1 cellular context compared by ENCODE assay signal in genomic region chr1:224343679-224344078, GRCh38.
TF ChIP-seq lines count a peak whose summit lies in the region.

No MANE protein-coding gene starts in this region.

TF ChIP-seq in K562, 482 proteins besides CTCF, POLR2A, EP300 and RAD21 (continued from another document and continues in another):
- TF ChIP-seq, protein P1, sequence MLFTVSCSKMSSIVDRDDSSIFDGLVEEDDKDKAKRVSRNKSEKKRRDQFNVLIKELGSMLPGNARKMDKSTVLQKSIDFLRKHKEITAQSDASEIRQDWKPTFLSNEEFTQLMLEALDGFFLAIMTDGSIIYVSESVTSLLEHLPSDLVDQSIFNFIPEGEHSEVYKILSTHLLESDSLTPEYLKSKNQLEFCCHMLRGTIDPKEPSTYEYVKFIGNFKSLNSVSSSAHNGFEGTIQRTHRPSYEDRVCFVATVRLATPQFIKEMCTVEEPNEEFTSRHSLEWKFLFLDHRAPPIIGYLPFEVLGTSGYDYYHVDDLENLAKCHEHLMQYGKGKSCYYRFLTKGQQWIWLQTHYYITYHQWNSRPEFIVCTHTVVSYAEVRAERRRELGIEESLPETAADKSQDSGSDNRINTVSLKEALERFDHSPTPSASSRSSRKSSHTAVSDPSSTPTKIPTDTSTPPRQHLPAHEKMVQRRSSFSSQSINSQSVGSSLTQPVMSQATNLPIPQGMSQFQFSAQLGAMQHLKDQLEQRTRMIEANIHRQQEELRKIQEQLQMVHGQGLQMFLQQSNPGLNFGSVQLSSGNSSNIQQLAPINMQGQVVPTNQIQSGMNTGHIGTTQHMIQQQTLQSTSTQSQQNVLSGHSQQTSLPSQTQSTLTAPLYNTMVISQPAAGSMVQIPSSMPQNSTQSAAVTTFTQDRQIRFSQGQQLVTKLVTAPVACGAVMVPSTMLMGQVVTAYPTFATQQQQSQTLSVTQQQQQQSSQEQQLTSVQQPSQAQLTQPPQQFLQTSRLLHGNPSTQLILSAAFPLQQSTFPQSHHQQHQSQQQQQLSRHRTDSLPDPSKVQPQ (CRISPR knock-in tag; IDR thresholded peaks at IDR 0.05; ENCODE audit: borderline replicate concordance), result no peak
- TF ChIP-seq PBX2 (CRISPR knock-in tag; IDR thresholded peaks at IDR 0.05; ENCODE audit: low read depth) (no peak), PBX2 (tag; conservative IDR thresholded peaks at IDR 0.05; ENCODE audit: low read depth) (peak; percentile 38; the same call in 1 of the 2 replicates), CBX1 (IDR thresholded peaks at IDR 0.05; ENCODE audit: low read depth) (peak; percentile 93), MTA3 (IDR thresholded peaks at IDR 0.05; ENCODE audit: borderline replicate concordance) (peak; percentile 69; the same call in 1 of the 2 replicates), JUND (IDR thresholded peaks at IDR 0.05; ENCODE audit: borderline replicate concordance, low read depth, low read length) (no peak), JUND (tag; IDR thresholded peaks at IDR 0.05; ENCODE audit: borderline replicate concordance, low read depth, low read length) (peak; percentile 27; the same call in 1 of the 3 replicates), NCOA1 (IDR thresholded peaks at IDR 0.05; ENCODE audit: low read depth) (no peak), PTBP1 (IDR thresholded peaks at IDR 0.05; ENCODE audit: low read depth, low read length) (no peak), KDM5B (IDR thresholded peaks at IDR 0.05; ENCODE audit: insufficient replicate concordance, low read depth, low read length) (no peak), ARID3A (IDR thresholded peaks at IDR 0.05; ENCODE audit: borderline replicate concordance, low read depth, low read length) (0 out of 2 replicates have a peak, but pooled peaks have one; percentile 53), PML (IDR thresholded peaks at IDR 0.05; ENCODE audit: low read length) (no peak), POU5F1 (IDR thresholded peaks at IDR 0.05; ENCODE audit: borderline replicate concordance, low read depth, low read length, partially characterized antibody) (no peak), ZNF280A (IDR thresholded peaks at IDR 0.05; ENCODE audit: low read depth, partially characterized antibody) (peak; percentile 97), PRMT5 (CRISPR knock-in tag; IDR thresholded peaks at IDR 0.05) (no peak), TRIM24 (IDR thresholded peaks at IDR 0.05) (peak; percentile 67 to 92), EHMT2 (IDR thresholded peaks at IDR 0.05) (no peak), MLX (CRISPR knock-in tag; conservative IDR thresholded peaks at IDR 0.05) (no peak), GTF2A2 (tag; IDR thresholded peaks at IDR 0.05) (no peak), PHF20 (IDR thresholded peaks at IDR 0.05; ENCODE audit: partially characterized antibody) (no peak), MAZ (CRISPR knock-in tag; conservative IDR thresholded peaks at IDR 0.05 in 1 of 2, IDR thresholded peaks at IDR 0.05 in 1 of 2) (0 out of 4 replicates have a peak, but pooled peaks of 1 of the 2 experiments have one; percentile 18), NCOR1 (IDR thresholded peaks at IDR 0.05) (no peak), ZNF512 (tag; IDR thresholded peaks at IDR 0.05) (no peak), ZNF583 (CRISPR knock-in tag; IDR thresholded peaks at IDR 0.05) (0 out of 2 replicates have a peak, but pooled peaks have one; percentile 11), ZEB2 (IDR thresholded peaks at IDR 0.05) (peak; percentile 53; the same call in 1 of the 2 replicates), DACH1 (IDR thresholded peaks at IDR 0.05; ENCODE audit: partially characterized antibody) (peak; percentile 83), ZNF431 (CRISPR knock-in tag; IDR thresholded peaks at IDR 0.05) (0 out of 2 replicates have a peak, but pooled peaks have one; percentile 57), TFAP4 (CRISPR knock-in tag; IDR thresholded peaks at IDR 0.05; ENCODE audit: borderline replicate concordance) (peak; percentile 28; the same call in 1 of the 2 replicates), ADNP (tag; IDR thresholded peaks at IDR 0.05) (no peak), MEF2D (tag; conservative IDR thresholded peaks at IDR 0.05; ENCODE audit: low read depth) (no peak), RBFOX2 (IDR thresholded peaks at IDR 0.05; ENCODE audit: low read depth, low read length) (no peak), KDM1A (IDR thresholded peaks at IDR 0.05) (peak in 1 of 2 experiments; percentile 39; a peak in 1 of 4 replicates), ARNT (IDR thresholded peaks at IDR 0.05) (0 out of 4 replicates have a peak, but pooled peaks of 1 of the 2 experiments have one; percentile 60), ZFX (CRISPR knock-in tag; IDR thresholded peaks at IDR 0.05) (no peak), UBTF (IDR thresholded peaks at IDR 0.05; ENCODE audit: borderline replicate concordance in 1 of 2, low read depth in 2 of 2, low read length in 2 of 2) (no peak), MAFG (tag; conservative IDR thresholded peaks at IDR 0.05) (no peak), XRCC3 (IDR thresholded peaks at IDR 0.05) (peak; percentile 92)
- TF ChIP-seq, protein P2, sequence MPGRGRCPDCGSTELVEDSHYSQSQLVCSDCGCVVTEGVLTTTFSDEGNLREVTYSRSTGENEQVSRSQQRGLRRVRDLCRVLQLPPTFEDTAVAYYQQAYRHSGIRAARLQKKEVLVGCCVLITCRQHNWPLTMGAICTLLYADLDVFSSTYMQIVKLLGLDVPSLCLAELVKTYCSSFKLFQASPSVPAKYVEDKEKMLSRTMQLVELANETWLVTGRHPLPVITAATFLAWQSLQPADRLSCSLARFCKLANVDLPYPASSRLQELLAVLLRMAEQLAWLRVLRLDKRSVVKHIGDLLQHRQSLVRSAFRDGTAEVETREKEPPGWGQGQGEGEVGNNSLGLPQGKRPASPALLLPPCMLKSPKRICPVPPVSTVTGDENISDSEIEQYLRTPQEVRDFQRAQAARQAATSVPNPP (IDR thresholded peaks at IDR 0.05; ENCODE audit: borderline replicate concordance, insufficient read depth, insufficient read length), result no peak
- TF ChIP-seq, protein P3, sequence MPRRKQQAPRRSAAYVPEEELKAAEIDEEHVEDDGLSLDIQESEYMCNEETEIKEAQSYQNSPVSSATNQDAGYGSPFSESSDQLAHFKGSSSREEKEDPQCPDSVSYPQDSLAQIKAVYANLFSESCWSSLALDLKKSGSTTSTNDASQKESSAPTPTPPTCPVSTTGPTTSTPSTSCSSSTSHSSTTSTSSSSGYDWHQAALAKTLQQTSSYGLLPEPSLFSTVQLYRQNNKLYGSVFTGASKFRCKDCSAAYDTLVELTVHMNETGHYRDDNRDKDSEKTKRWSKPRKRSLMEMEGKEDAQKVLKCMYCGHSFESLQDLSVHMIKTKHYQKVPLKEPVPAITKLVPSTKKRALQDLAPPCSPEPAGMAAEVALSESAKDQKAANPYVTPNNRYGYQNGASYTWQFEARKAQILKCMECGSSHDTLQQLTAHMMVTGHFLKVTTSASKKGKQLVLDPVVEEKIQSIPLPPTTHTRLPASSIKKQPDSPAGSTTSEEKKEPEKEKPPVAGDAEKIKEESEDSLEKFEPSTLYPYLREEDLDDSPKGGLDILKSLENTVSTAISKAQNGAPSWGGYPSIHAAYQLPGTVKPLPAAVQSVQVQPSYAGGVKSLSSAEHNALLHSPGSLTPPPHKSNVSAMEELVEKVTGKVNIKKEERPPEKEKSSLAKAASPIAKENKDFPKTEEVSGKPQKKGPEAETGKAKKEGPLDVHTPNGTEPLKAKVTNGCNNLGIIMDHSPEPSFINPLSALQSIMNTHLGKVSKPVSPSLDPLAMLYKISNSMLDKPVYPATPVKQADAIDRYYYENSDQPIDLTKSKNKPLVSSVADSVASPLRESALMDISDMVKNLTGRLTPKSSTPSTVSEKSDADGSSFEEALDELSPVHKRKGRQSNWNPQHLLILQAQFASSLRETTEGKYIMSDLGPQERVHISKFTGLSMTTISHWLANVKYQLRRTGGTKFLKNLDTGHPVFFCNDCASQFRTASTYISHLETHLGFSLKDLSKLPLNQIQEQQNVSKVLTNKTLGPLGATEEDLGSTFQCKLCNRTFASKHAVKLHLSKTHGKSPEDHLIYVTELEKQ (CRISPR knock-in tag; IDR thresholded peaks at IDR 0.05), result 0 out of 2 replicates have a peak, but pooled peaks have one; percentile 24
